Comparison of ENCODE assay signal across 1 cellular context in genomic region chr20:62818592-62819493, GRCh38.
TF ChIP-seq lines count a peak whose summit lies in the region.

No MANE protein-coding gene starts in this region.

TF ChIP-seq in WTC11, 78 proteins besides CTCF, POLR2A, EP300 and RAD21 (continued from another document):
- TF ChIP-seq ETV6 (CRISPR knock-in tag; IDR thresholded peaks at IDR 0.05) (no peak), MYBL2 (CRISPR knock-in tag; IDR thresholded peaks at IDR 0.05) (no peak), ZNF263 (CRISPR knock-in tag; IDR thresholded peaks at IDR 0.05; ENCODE audit: low read depth) (no peak), ARID4B (CRISPR knock-in tag; IDR thresholded peaks at IDR 0.05; ENCODE audit: borderline replicate concordance) (no peak), ZNF396 (CRISPR knock-in tag; IDR thresholded peaks at IDR 0.05; ENCODE audit: borderline replicate concordance) (no peak)
